In the genomic region with DNA sequence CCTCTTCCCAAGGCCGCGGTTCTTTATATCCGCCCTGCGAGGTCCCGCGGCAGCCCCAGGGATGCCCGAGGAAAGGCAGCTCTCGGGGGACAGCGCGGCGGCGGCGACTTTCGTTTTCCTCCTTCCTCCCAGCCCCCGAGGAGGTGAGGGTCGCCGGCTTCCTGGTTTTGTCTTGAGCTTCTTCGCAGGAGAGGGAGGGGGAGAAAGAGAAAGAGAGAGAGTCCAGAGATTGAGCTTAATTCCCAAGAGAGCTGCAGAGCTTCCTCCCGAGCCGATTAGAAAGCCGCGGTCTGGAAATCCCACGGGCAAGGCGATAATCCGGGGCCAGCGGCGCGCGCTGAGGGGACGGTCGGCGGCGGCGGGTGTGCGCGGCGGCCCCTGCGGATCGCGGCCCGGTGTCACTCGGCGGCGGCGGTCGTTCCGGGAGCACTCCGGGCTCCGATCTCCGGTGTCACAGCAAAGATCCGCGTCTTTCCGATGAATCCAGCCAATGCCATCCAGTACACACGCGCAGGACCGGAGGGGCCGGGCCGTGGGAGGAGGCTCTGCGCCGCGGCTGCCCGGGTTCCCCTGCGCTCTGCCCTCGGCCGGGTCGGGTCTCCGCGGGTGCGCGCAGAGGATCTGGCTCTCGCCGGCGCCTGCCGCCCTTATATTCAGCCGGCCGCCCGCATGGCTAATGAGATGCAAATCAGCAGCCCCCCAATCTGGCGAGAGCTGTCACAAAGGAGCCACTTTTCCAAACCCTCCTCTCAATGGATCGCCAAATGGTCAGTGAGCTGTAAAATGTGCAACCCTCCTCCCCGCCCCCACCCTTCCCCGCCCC, we compare ENCODE assay signal across 8 cellular contexts. TPM values are rescaled to one million over a fixed set of nuclear protein-coding genes. Genes with fewer than 3 reads are reported as not detected.
DNase-seq lines count a peak whose midpoint lies in the region; ATAC-seq and TF ChIP-seq lines count a peak whose summit lies in the region.

A gene with protein sequence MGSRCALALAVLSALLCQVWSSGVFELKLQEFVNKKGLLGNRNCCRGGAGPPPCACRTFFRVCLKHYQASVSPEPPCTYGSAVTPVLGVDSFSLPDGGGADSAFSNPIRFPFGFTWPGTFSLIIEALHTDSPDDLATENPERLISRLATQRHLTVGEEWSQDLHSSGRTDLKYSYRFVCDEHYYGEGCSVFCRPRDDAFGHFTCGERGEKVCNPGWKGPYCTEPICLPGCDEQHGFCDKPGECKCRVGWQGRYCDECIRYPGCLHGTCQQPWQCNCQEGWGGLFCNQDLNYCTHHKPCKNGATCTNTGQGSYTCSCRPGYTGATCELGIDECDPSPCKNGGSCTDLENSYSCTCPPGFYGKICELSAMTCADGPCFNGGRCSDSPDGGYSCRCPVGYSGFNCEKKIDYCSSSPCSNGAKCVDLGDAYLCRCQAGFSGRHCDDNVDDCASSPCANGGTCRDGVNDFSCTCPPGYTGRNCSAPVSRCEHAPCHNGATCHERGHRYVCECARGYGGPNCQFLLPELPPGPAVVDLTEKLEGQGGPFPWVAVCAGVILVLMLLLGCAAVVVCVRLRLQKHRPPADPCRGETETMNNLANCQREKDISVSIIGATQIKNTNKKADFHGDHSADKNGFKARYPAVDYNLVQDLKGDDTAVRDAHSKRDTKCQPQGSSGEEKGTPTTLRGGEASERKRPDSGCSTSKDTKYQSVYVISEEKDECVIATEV (minus strand): TSS at position 773 of the 823 bp plus-strand sequence. CDS start 939 bp downstream, outside the sequence.

- ATAC-seq in Right ventricle myocardium superior (ENCODE audit: poor library complexity) (peak; percentile 63), HG03378 (IDR thresholded peaks at IDR 0.05; ENCODE audit: unreplicated experiment) (no peak), GM19324 (IDR thresholded peaks at IDR 0.05; ENCODE audit: low FRiP score, unreplicated experiment) (no peak)

- no peaks in the 10 kb centered on the region for H3K36me3 Mint-ChIP-seq in activated naive CD8-positive, alpha-beta T cell

- no peaks in the 10 kb centered on the region for H3K9me3 Mint-ChIP-seq in activated naive CD8-positive, alpha-beta T cell (ENCODE audit: low read depth)

- H3K4me3 Mint-ChIP-seq in activated naive CD8-positive, alpha-beta T cell = peak within 1 kb of the TSS; percentile 94

- peaks cover 16% of the 10 kb centered on the region for H3K27me3 Mint-ChIP-seq in activated naive CD8-positive, alpha-beta T cell

- peak within 1 kb of the TSS; percentile 46 for H3K27ac Mint-ChIP-seq in activated naive CD8-positive, alpha-beta T cell

- peaks cover 43% of the 10 kb centered on the region for H3K4me1 Mint-ChIP-seq in activated naive CD8-positive, alpha-beta T cell (ENCODE audit: low read depth)

- DNase-seq in AG08396 (ENCODE audit: low spot score) = peak; percentile 64
- DNase-seq in GM20000 (ENCODE audit: low spot score) = peak; percentile 67
- peak; percentile 69 for DNase-seq in NCI-H526 treated with DMSO at 0.1 percent for 48 hours (lab: John Stamatoyannopoulos, UW)
- DNase-seq in Right ventricle myocardium superior = peak; percentile 80
- peak; percentile 83 for DNase-seq in occipital lobe (lab: John Stamatoyannopoulos, UW)

- intact Hi-C loops in Right ventricle myocardium superior (cut with DNase I) = loop anchor here (5.0 to 10.0 kb wide), 3 partner anchors 244 to 458 kb away; no protein-coding TSS in a partner anchor

- no peak for TF ChIP-seq CTCF in GM20000 (IDR thresholded peaks at IDR 0.05; ENCODE audit: extremely low read depth, missing control alignments)

RNA-seq across cellular contexts. Expression of the gene that starts here (rescaled TPM):
- total RNA-seq in Right ventricle myocardium superior (18.6 TPM), occipital lobe (11.9 TPM)
